Comparison of ENCODE assay signal across 18 cellular contexts in genomic region chr20:31836853-31837608, GRCh38. TPM values are rescaled to one million over a fixed set of nuclear protein-coding genes. Genes with fewer than 3 reads are reported as not detected.
DNase-seq lines count a peak whose midpoint lies in the region; FAIRE-seq and TF ChIP-seq lines count a peak whose summit lies in the region.
"Had no signal": no experiment of that assay in that cellular context is flagged by ENCODE, and none has a peak within 500 bp of the region (broad histone marks: within the 10 kb centered on the region; RNA-seq: fewer than 3 reads in every experiment).

No MANE protein-coding gene starts in this region.

- peaks cover 6% of the 10 kb centered on the region for H3K27me3 Mint-ChIP-seq in astrocyte (ENCODE audit: low read depth, unreplicated experiment)
- no peaks in the 10 kb centered on the region for H3K27me3 Mint-ChIP-seq in neural progenitor cell (ENCODE audit: insufficient read depth, low read depth)
- no peaks in the 10 kb centered on the region for H3K27me3 Mint-ChIP-seq in activated T-helper 1 cell treated with anti-CD3 and anti-CD28 coated beads, Interleukin-12 subunit alpha, Interleukin-12 subunit beta, Interleukin-2, Interleukin-4 antibody, amounts not matched to agents 30 ng/mL and 10 ng/mL and 1 ng/mL, durations not matched to agents 14 hours and 24 hours and 36 hours (ENCODE audit: insufficient read depth)
- H3K27me3 Mint-ChIP-seq: naive B cell had no signal

- no peaks in the 10 kb centered on the region for H3K9me3 ChIP-seq in Loucy (ENCODE audit: insufficient read depth, low read depth, low read length)
- H3K9me3 ChIP-seq in astrocyte (ENCODE audit: insufficient read depth, low read depth, low read length): no peaks in the 10 kb centered on the region
- H3K9me3 ChIP-seq in neural progenitor cell (ENCODE audit: low read depth): no peaks in the 10 kb centered on the region
- no peaks in the 10 kb centered on the region for H3K9me3 ChIP-seq in HAP-1

- FAIRE-seq in astrocyte (lab: Jason Lieb, UNC): no peak
- FAIRE-seq: G401.6 had no signal

- H3K4me3 Mint-ChIP-seq in astrocyte (ENCODE audit: unreplicated experiment) (no peak overlapping the region), neural progenitor cell (no peak overlapping the region)
- H3K4me3 Mint-ChIP-seq in activated T-helper 1 cell treated with anti-CD3 and anti-CD28 coated beads, Interleukin-12 subunit alpha, Interleukin-12 subunit beta, Interleukin-2, Interleukin-4 antibody, amounts not matched to agents 30 ng/mL and 10 ng/mL and 1 ng/mL, durations not matched to agents 14 hours and 24 hours and 36 hours: no peak overlapping the region
- H3K4me3 Mint-ChIP-seq: naive B cell; stimulated activated naive B cell treated with anti-CD40 and anti-IgM and Interleukin-4, amounts not matched to agents 10 μg/mL and 1 μg/mL and 100 μg/mL, for 72 hours had no signal

- no peaks in the 10 kb centered on the region for H3K9me2 ChIP-seq in Loucy (replicated peaks; ENCODE audit: low read depth, low read length)

- in situ Hi-C loops in HAP-1 (cut with MboI; ENCODE audit: low sequenced_read_pairs): no loop called here

- H3K27me3 ChIP-seq in Loucy (ENCODE audit: insufficient read depth, low read length, poor library complexity, severe bottlenecking) (no peaks in the 10 kb centered on the region), astrocyte (ENCODE audit: insufficient read depth, low read length) (no peaks in the 10 kb centered on the region), neural progenitor cell (no peaks in the 10 kb centered on the region), HAP-1 (ENCODE audit: low read depth) (no peaks in the 10 kb centered on the region)

- no peak overlapping the region for H3K27ac ChIP-seq in astrocyte (ENCODE audit: low read depth, low read length)
- H3K27ac ChIP-seq in neural progenitor cell: no peak overlapping the region
- H3K27ac ChIP-seq in substantia nigra (ENCODE audit: low read depth, low read length, poor library complexity, severe bottlenecking): no peak overlapping the region

- H3K36me3 ChIP-seq in Loucy (ENCODE audit: insufficient read depth, low read length) (no peaks in the 10 kb centered on the region; the same call in 1 of the 2 replicates), astrocyte (ENCODE audit: insufficient read depth, low read length) (no peaks in the 10 kb centered on the region), neural progenitor cell (no peaks in the 10 kb centered on the region), HAP-1 (replicated peaks) (no peaks in the 10 kb centered on the region)

- H3K79me2 ChIP-seq in Loucy (ENCODE audit: insufficient read depth, low read length): no peaks in the 10 kb centered on the region
- no peaks in the 10 kb centered on the region for H3K79me2 ChIP-seq in astrocyte (ENCODE audit: insufficient read depth, low read length)
- no peaks in the 10 kb centered on the region for H3K79me2 ChIP-seq in neural progenitor cell (ENCODE audit: low read depth)

- no peaks in the 10 kb centered on the region for H3K9me3 Mint-ChIP-seq in astrocyte (ENCODE audit: unreplicated experiment)
- no peaks in the 10 kb centered on the region for H3K9me3 Mint-ChIP-seq in neural progenitor cell
- no peaks in the 10 kb centered on the region for H3K9me3 Mint-ChIP-seq in activated T-helper 1 cell treated with anti-CD3 and anti-CD28 coated beads, Interleukin-12 subunit alpha, Interleukin-12 subunit beta, Interleukin-2, Interleukin-4 antibody, amounts not matched to agents 30 ng/mL and 10 ng/mL and 1 ng/mL, durations not matched to agents 14 hours and 24 hours and 36 hours
- H3K9me3 Mint-ChIP-seq: CD14-positive monocyte; naive B cell; stimulated activated naive B cell treated with anti-CD40 and anti-IgM and Interleukin-4, amounts not matched to agents 10 μg/mL and 1 μg/mL and 100 μg/mL, for 72 hours had no signal

- H3K9ac ChIP-seq in Loucy (ENCODE audit: low read depth, low read length, poor library complexity, severe bottlenecking): peak overlapping the region; percentile 34
- H3K9ac ChIP-seq in astrocyte (ENCODE audit: low read length): no peak overlapping the region
- no peak overlapping the region for H3K9ac ChIP-seq in neural progenitor cell

- peak; percentile 54 for DNase-seq in EL
- peak; percentile 40 for DNase-seq in astrocyte (ENCODE audit: low read depth)
- DNase-seq in neural progenitor cell (ENCODE audit: low spot score): peak; percentile 49
- DNase-seq in HAP-1 (ENCODE audit: low spot score in 2 of 2): no peak
- DNase-seq in stimulated activated CD4-positive, alpha-beta T cell treated with anti-CD3 and anti-CD28 coated beads, Interleukin-2, amount 100 ng/mL, for 48 hours: no peak
- no peak for DNase-seq in activated T-helper 1 cell treated with anti-CD3 and anti-CD28 coated beads, Interleukin-12 subunit alpha, Interleukin-12 subunit beta, Interleukin-2, Interleukin-4 antibody, amounts not matched to agents 30 ng/mL and 10 ng/mL and 1 ng/mL, durations not matched to agents 14 hours and 24 hours and 36 hours (ENCODE audit: low spot score)
- DNase-seq in substantia nigra (lab: John Stamatoyannopoulos, UW): no peak
- DNase-seq: activated naive CD4-positive, alpha-beta T cell treated with Interleukin-2 at 50 U/mL for 16 hours; naive B cell; NCI-H774; SIG-M5; stimulated activated CD4-positive, alpha-beta T cell treated with anti-CD3 and anti-CD28 coated beads, Interleukin-4, amount 100 ng/mL, for 4 hours; stimulated activated naive B cell treated with anti-CD40 and anti-IgM and Interleukin-4, amounts not matched to agents 10 μg/mL and 1 μg/mL and 100 μg/mL, for 72 hours had no signal

- peaks cover 7% of the 10 kb centered on the region for H3F3A ChIP-seq in Loucy (ENCODE audit: low read depth)
- H3F3A ChIP-seq in neural progenitor cell (ENCODE audit: low read depth): peaks cover 14% of the 10 kb centered on the region

- H3K36me3 Mint-ChIP-seq in astrocyte (ENCODE audit: low read depth, unreplicated experiment) (peaks cover 4% of the 10 kb centered on the region), neural progenitor cell (no peaks in the 10 kb centered on the region)
- H3K36me3 Mint-ChIP-seq in activated T-helper 1 cell treated with anti-CD3 and anti-CD28 coated beads, Interleukin-12 subunit alpha, Interleukin-12 subunit beta, Interleukin-2, Interleukin-4 antibody, amounts not matched to agents 30 ng/mL and 10 ng/mL and 1 ng/mL, durations not matched to agents 14 hours and 24 hours and 36 hours (ENCODE audit: low read depth): no peaks in the 10 kb centered on the region
- H3K36me3 Mint-ChIP-seq: naive B cell; stimulated activated naive B cell treated with anti-CD40 and anti-IgM and Interleukin-4, amounts not matched to agents 10 μg/mL and 1 μg/mL and 100 μg/mL, for 72 hours had no signal

- H3K4me1 ChIP-seq in Loucy (ENCODE audit: insufficient read depth, low read length, poor library complexity, severe bottlenecking) (peaks cover 61% of the 10 kb centered on the region), astrocyte (ENCODE audit: insufficient read depth, low read length) (peaks cover 57% of the 10 kb centered on the region), neural progenitor cell (peaks cover 33% of the 10 kb centered on the region), HAP-1 (no peaks in the 10 kb centered on the region)

- H4K20me1 ChIP-seq in Loucy (ENCODE audit: insufficient read depth, low read length, poor library complexity, severe bottlenecking) (no peaks in the 10 kb centered on the region), astrocyte (ENCODE audit: insufficient read depth, low read length) (no peaks in the 10 kb centered on the region), neural progenitor cell (ENCODE audit: low read depth) (no peaks in the 10 kb centered on the region)

- H2AFZ ChIP-seq in Loucy (ENCODE audit: low read length) (no peak overlapping the region), astrocyte (ENCODE audit: low read depth, low read length) (no peak overlapping the region), neural progenitor cell (replicated peaks) (no peak overlapping the region)

- H3K4me1 Mint-ChIP-seq in astrocyte (ENCODE audit: low read depth, unreplicated experiment) (peaks cover 35% of the 10 kb centered on the region), neural progenitor cell (peaks cover 21% of the 10 kb centered on the region)
- peaks cover 7% of the 10 kb centered on the region for H3K4me1 Mint-ChIP-seq in activated T-helper 1 cell treated with anti-CD3 and anti-CD28 coated beads, Interleukin-12 subunit alpha, Interleukin-12 subunit beta, Interleukin-2, Interleukin-4 antibody, amounts not matched to agents 30 ng/mL and 10 ng/mL and 1 ng/mL, durations not matched to agents 14 hours and 24 hours and 36 hours (ENCODE audit: low read depth)
- H3K4me1 Mint-ChIP-seq: CD14-positive monocyte had no signal

- H3K27ac Mint-ChIP-seq in astrocyte (ENCODE audit: unreplicated experiment) (no peak overlapping the region), neural progenitor cell (no peak overlapping the region)
- no peak overlapping the region for H3K27ac Mint-ChIP-seq in activated T-helper 1 cell treated with anti-CD3 and anti-CD28 coated beads, Interleukin-12 subunit alpha, Interleukin-12 subunit beta, Interleukin-2, Interleukin-4 antibody, amounts not matched to agents 30 ng/mL and 10 ng/mL and 1 ng/mL, durations not matched to agents 14 hours and 24 hours and 36 hours
- H3K27ac Mint-ChIP-seq: naive B cell; stimulated activated naive B cell treated with anti-CD40 and anti-IgM and Interleukin-4, amounts not matched to agents 10 μg/mL and 1 μg/mL and 100 μg/mL, for 72 hours had no signal

- intact Hi-C loops in activated T-helper 1 cell treated with anti-CD3 and anti-CD28 coated beads, Interleukin-12 subunit alpha, Interleukin-12 subunit beta, Interleukin-2, Interleukin-4 antibody, amounts not matched to agents 30 ng/mL and 10 ng/mL and 1 ng/mL, durations not matched to agents 14 hours and 24 hours and 36 hours (cut with micrococcal nuclease): no loop called here

- H3K4me3 ChIP-seq in Loucy (ENCODE audit: low read length, poor library complexity, severe bottlenecking) (peak overlapping the region; percentile 62), astrocyte (ENCODE audit: insufficient read depth, low read depth, low read length) (no peak overlapping the region), neural progenitor cell (no peak overlapping the region), HAP-1 (no peak overlapping the region)

- TF ChIP-seq CTCF in Loucy (conservative IDR thresholded peaks at IDR 0.05; ENCODE audit: low read length) (no peak), astrocyte (IDR thresholded peaks at IDR 0.05; ENCODE audit: insufficient read depth, low read depth, low read length) (no peak), neural progenitor cell (IDR thresholded peaks at IDR 0.05) (no peak)

- H3K4me2 ChIP-seq in Loucy (ENCODE audit: low read depth, low read length, poor library complexity, severe bottlenecking): peak overlapping the region; percentile 71
- peak overlapping the region; percentile 69 for H3K4me2 ChIP-seq in astrocyte (ENCODE audit: low read length)
- no peak overlapping the region for H3K4me2 ChIP-seq in neural progenitor cell

RNA-seq across cellular contexts. Expression of gene FOXS1, which starts 8.4 kb away (rescaled TPM):
- total RNA-seq in astrocyte: 26.0 and 37.1 TPM in 2 replicates
- total RNA-seq in neural progenitor cell (ENCODE audit: low replicate concordance): 0.53 TPM in 1 of 2 replicates, not detected in the other
- total RNA-seq in activated T-helper 1 cell treated with anti-CD3 and anti-CD28 coated beads, Interleukin-12 subunit alpha, Interleukin-12 subunit beta, Interleukin-2, Interleukin-4 antibody, amounts not matched to agents 30 ng/mL and 10 ng/mL and 1 ng/mL, durations not matched to agents 14 hours and 24 hours and 36 hours: not detected in 2 replicates
- total RNA-seq: activated CD8-positive, alpha-beta memory T cell treated with anti-CD3 and anti-CD28 coated beads for 36 hours; LHCN-M2 had no signal

RNA-seq across cellular contexts. Expression of gene MYLK2, which starts 17.9 kb away (rescaled TPM):
- 2.1 and 3.1 TPM in 2 replicates for total RNA-seq in astrocyte
- 0.22 TPM in 1 of 2 replicates, not detected in the other for total RNA-seq in neural progenitor cell (ENCODE audit: low replicate concordance)
- total RNA-seq in activated T-helper 1 cell treated with anti-CD3 and anti-CD28 coated beads, Interleukin-12 subunit alpha, Interleukin-12 subunit beta, Interleukin-2, Interleukin-4 antibody, amounts not matched to agents 30 ng/mL and 10 ng/mL and 1 ng/mL, durations not matched to agents 14 hours and 24 hours and 36 hours: 0.29 and 0.44 TPM in 2 replicates

RNA-seq across cellular contexts. Expression of gene DUSP15, which starts 33.3 kb away (rescaled TPM):
- total RNA-seq in astrocyte: 1.2 and 3.1 TPM in 2 replicates
- 0.45 and 1.1 TPM in 2 replicates for total RNA-seq in neural progenitor cell (ENCODE audit: low replicate concordance)
- not detected in 2 replicates for total RNA-seq in activated T-helper 1 cell treated with anti-CD3 and anti-CD28 coated beads, Interleukin-12 subunit alpha, Interleukin-12 subunit beta, Interleukin-2, Interleukin-4 antibody, amounts not matched to agents 30 ng/mL and 10 ng/mL and 1 ng/mL, durations not matched to agents 14 hours and 24 hours and 36 hours
- total RNA-seq: activated CD8-positive, alpha-beta memory T cell treated with anti-CD3 and anti-CD28 coated beads for 36 hours had no signal

RNA-seq across cellular contexts. Expression of gene TTLL9, which starts 33.4 kb away (rescaled TPM):
- 0.34 and 0.41 TPM in 2 replicates for total RNA-seq in astrocyte
- 0.34 TPM in 1 of 2 replicates, not detected in the other for total RNA-seq in neural progenitor cell (ENCODE audit: low replicate concordance)
- total RNA-seq in activated T-helper 1 cell treated with anti-CD3 and anti-CD28 coated beads, Interleukin-12 subunit alpha, Interleukin-12 subunit beta, Interleukin-2, Interleukin-4 antibody, amounts not matched to agents 30 ng/mL and 10 ng/mL and 1 ng/mL, durations not matched to agents 14 hours and 24 hours and 36 hours: not detected in 2 replicates
- total RNA-seq: activated CD8-positive, alpha-beta memory T cell treated with anti-CD3 and anti-CD28 coated beads for 36 hours; LHCN-M2 had no signal

Comparison
In these comparisons a context has a peak if more than half of its experiments do, and no peak if none do; other contexts are left out.
1. DNase-seq: peak in EL (single experiment), astrocyte (single experiment) and neural progenitor cell (single experiment); none in HAP-1 (0 of 2), stimulated activated CD4-positive, alpha-beta T cell treated with anti-CD3 and anti-CD28 coated beads, Interleukin-2, amount 100 ng/mL, for 48 hours (0 of 2), activated T-helper 1 cell treated with anti-CD3 and anti-CD28 coated beads, Interleukin-12 subunit alpha, Interleukin-12 subunit beta, Interleukin-2, Interleukin-4 antibody, amounts not matched to agents 30 ng/mL and 10 ng/mL and 1 ng/mL, durations not matched to agents 14 hours and 24 hours and 36 hours (single experiment) and substantia nigra (0 of 49).
2. RNA of gene FOXS1, which starts 8.4 kb away (total RNA-seq): 26.0 to 37.1 TPM in astrocyte; 0.53 TPM in neural progenitor cell and not detected in activated T-helper 1 cell treated with anti-CD3 and anti-CD28 coated beads, Interleukin-12 subunit alpha, Interleukin-12 subunit beta, Interleukin-2, Interleukin-4 antibody, amounts not matched to agents 30 ng/mL and 10 ng/mL and 1 ng/mL, durations not matched to agents 14 hours and 24 hours and 36 hours; every median in the first group is over 10 times any median in the second.